Comparison of ENCODE assay signal across 1 cellular context in the genomic region with DNA sequence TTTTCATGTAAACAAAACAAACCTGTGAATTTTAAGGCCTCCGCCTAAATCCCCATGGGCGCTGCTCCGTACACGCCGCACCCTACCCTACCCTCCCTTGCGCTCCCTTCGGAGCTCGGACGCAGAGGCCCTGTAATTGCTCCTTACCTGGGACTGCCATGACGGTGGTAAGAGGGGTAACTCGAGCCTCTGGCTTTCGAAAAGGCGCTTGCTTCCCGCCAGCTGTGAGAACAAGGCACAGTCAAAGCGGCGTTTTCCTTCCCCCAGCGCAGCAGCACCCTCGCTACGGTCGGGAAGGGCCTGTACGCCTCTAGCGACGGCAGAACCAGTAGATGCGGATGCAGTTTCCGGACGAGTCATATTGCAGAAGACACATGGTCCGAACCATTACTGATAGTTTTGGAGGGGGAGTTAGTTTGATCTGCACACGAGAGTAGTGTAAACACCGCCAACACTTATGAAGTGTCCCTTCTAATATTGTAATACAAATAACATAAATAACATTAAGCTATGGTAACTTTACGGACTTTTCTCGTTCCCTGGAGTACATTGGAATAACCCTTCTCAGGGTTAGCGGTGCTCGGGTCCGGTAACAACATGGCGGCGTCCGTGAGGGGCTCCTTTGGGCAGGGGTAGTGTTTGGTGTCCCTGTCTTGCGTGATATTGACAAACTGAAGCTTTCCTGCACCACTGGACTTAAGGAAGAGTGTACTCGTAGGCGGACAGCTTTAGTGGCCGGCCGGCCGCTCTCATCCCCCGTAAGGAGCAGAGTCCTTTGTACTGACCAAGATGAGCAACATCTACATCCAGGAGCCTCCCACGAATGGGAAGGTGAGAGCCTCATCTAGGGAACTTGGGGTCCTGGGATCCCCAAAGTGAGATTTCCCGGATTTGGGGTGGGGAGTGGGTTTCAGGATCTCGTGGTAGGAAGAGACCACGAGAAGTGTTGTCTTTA.
TF ChIP-seq lines count a peak whose summit lies in the region.

TSS of gene CWC27 (plus strand) at position 573 of the 955 bp plus-strand sequence. CDS start at position 790, 217 bp downstream.
TSS of gene SREK1IP1 (minus strand) at position 334 of the 955 bp plus-strand sequence. CDS start at position 160, 174 bp downstream.

TF ChIP-seq in HEK293, 187 proteins besides CTCF, POLR2A, EP300 and RAD21 (continued from another document and continues in another):
- TF ChIP-seq, protein P1, sequence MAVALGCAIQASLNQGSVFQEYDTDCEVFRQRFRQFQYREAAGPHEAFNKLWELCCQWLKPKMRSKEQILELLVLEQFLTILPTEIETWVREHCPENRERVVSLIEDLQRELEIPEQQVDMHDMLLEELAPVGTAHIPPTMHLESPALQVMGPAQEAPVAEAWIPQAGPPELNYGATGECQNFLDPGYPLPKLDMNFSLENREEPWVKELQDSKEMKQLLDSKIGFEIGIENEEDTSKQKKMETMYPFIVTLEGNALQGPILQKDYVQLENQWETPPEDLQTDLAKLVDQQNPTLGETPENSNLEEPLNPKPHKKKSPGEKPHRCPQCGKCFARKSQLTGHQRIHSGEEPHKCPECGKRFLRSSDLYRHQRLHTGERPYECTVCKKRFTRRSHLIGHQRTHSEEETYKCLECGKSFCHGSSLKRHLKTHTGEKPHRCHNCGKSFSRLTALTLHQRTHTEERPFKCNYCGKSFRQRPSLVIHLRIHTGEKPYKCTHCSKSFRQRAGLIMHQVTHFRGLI (tag by site-specific recombination; IDR thresholded peaks at IDR 0.05): peak; percentile 58; the same call in 1 of the 2 replicates
- peak; percentile 89 for TF ChIP-seq ZBTB48 (tag by site-specific recombination; IDR thresholded peaks at IDR 0.05)
- peak; percentile 96 for TF ChIP-seq ZNF2 (tag by site-specific recombination; IDR thresholded peaks at IDR 0.05)
- peak; percentile 93 for TF ChIP-seq YY2 (tag by site-specific recombination; IDR thresholded peaks at IDR 0.05)
- TF ChIP-seq ZNF768 (tag by site-specific recombination; IDR thresholded peaks at IDR 0.05): no peak
- TF ChIP-seq PRDM10 (tag by site-specific recombination; IDR thresholded peaks at IDR 0.05): peak; percentile 100
- TF ChIP-seq ZNF501 (tag by site-specific recombination; IDR thresholded peaks at IDR 0.05): peak; percentile 98
- TF ChIP-seq, protein P2, sequence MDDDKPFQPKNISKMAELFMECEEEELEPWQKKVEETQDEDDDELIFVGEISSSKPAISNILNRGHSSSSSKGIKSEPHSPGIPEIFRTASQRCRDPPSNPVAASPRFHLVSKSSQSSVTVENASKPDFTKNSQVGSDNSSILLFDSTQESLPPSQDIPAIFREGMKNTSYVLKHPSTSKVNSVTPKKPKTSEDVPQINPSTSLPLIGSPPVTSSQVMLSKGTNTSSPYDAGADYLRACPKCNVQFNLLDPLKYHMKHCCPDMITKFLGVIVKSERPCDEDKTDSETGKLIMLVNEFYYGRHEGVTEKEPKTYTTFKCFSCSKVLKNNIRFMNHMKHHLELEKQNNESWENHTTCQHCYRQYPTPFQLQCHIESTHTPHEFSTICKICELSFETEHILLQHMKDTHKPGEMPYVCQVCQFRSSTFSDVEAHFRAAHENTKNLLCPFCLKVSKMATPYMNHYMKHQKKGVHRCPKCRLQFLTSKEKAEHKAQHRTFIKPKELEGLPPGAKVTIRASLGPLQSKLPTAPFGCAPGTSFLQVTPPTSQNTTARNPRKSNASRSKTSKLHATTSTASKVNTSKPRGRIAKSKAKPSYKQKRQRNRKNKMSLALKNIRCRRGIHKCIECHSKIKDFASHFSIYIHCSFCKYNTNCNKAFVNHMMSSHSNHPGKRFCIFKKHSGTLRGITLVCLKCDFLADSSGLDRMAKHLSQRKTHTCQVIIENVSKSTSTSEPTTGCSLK (tag by site-specific recombination; IDR thresholded peaks at IDR 0.05): no peak
- peak; percentile 70; the same call in 1 of the 2 replicates for TF ChIP-seq ZNF629 (tag by site-specific recombination; IDR thresholded peaks at IDR 0.05)
- TF ChIP-seq TRIM28 (IDR thresholded peaks at IDR 0.05; ENCODE audit: borderline replicate concordance, low read length): peak; percentile 92
- no peak for TF ChIP-seq PBX3 (CRISPR knock-in tag; IDR thresholded peaks at IDR 0.05)
- peak; percentile 50; the same call in 1 of the 2 replicates for TF ChIP-seq IKZF3 (tag by site-specific recombination; IDR thresholded peaks at IDR 0.05)
- TF ChIP-seq ZBTB20 (tag by site-specific recombination; IDR thresholded peaks at IDR 0.05): peak; percentile 78
- peak; percentile 66; the same call in 1 of the 2 replicates for TF ChIP-seq ZNF394 (tag by site-specific recombination; IDR thresholded peaks at IDR 0.05; ENCODE audit: borderline replicate concordance)
- peak; percentile 91 for TF ChIP-seq ZFP37 (tag by site-specific recombination; IDR thresholded peaks at IDR 0.05)
- TF ChIP-seq, protein P3, sequence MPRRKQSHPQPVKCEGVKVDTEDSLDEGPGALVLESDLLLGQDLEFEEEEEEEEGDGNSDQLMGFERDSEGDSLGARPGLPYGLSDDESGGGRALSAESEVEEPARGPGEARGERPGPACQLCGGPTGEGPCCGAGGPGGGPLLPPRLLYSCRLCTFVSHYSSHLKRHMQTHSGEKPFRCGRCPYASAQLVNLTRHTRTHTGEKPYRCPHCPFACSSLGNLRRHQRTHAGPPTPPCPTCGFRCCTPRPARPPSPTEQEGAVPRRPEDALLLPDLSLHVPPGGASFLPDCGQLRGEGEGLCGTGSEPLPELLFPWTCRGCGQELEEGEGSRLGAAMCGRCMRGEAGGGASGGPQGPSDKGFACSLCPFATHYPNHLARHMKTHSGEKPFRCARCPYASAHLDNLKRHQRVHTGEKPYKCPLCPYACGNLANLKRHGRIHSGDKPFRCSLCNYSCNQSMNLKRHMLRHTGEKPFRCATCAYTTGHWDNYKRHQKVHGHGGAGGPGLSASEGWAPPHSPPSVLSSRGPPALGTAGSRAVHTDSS (tag by site-specific recombination; IDR thresholded peaks at IDR 0.05): 0 out of 2 replicates have a peak, but pooled peaks have one; percentile 9
- TF ChIP-seq ZNF660 (tag by site-specific recombination; IDR thresholded peaks at IDR 0.05): peak; percentile 92
- TF ChIP-seq ZNF777 (tag by site-specific recombination; IDR thresholded peaks at IDR 0.05; ENCODE audit: borderline replicate concordance): no peak; the same call in 1 of the 2 replicates
- TF ChIP-seq ZNF24 (tag by site-specific recombination; IDR thresholded peaks at IDR 0.05): peak; percentile 80; the same call in 1 of the 2 replicates
- no peak for TF ChIP-seq ZNF292 (tag by site-specific recombination; IDR thresholded peaks at IDR 0.05; ENCODE audit: borderline replicate concordance, low read depth)
- TF ChIP-seq SALL2 (tag by site-specific recombination; IDR thresholded peaks at IDR 0.05; ENCODE audit: borderline replicate concordance): no peak
- peak; percentile 55 for TF ChIP-seq ZEB2 (tag by site-specific recombination; IDR thresholded peaks at IDR 0.05)
- no peak for TF ChIP-seq HOXA7 (CRISPR knock-in tag; IDR thresholded peaks at IDR 0.05; ENCODE audit: borderline replicate concordance)
- peak; percentile 95 for TF ChIP-seq YY1 (tag by site-specific recombination; IDR thresholded peaks at IDR 0.05)
- TF ChIP-seq ZNF580 (tag by site-specific recombination; IDR thresholded peaks at IDR 0.05): peak; percentile 92; the same call in 1 of the 2 replicates
- peak; percentile 97 for TF ChIP-seq ZXDB (tag by site-specific recombination; IDR thresholded peaks at IDR 0.05)
- TF ChIP-seq ZNF341 (tag by site-specific recombination; IDR thresholded peaks at IDR 0.05; ENCODE audit: low read depth): peak; percentile 51
- peak; percentile 29; the same call in 1 of the 2 replicates for TF ChIP-seq ZNF146 (tag by site-specific recombination; IDR thresholded peaks at IDR 0.05)
- TF ChIP-seq REPIN1 (tag by site-specific recombination; IDR thresholded peaks at IDR 0.05; ENCODE audit: low read depth): peak; percentile 76; the same call in 1 of the 2 replicates
- no peak for TF ChIP-seq ZNF10 (tag by site-specific recombination; IDR thresholded peaks at IDR 0.05)
- peak; percentile 83 for TF ChIP-seq ZBTB17 (tag by site-specific recombination; IDR thresholded peaks at IDR 0.05)
- TF ChIP-seq ZNF76 (tag by site-specific recombination; IDR thresholded peaks at IDR 0.05; ENCODE audit: borderline replicate concordance, low read depth): peak; percentile 84
- TF ChIP-seq TCF7L2 (IDR thresholded peaks at IDR 0.05; ENCODE audit: borderline replicate concordance, low read depth, low read length): peak; percentile 69
- 0 out of 2 replicates have a peak, but pooled peaks have one; percentile 36 for TF ChIP-seq ZSCAN4 (tag by site-specific recombination; IDR thresholded peaks at IDR 0.05)
- TF ChIP-seq ZNF600 (tag by site-specific recombination; IDR thresholded peaks at IDR 0.05): peak; percentile 98
- 0 out of 2 replicates have a peak, but pooled peaks have one; percentile 73 for TF ChIP-seq ZNF558 (tag by site-specific recombination; IDR thresholded peaks at IDR 0.05)
- TF ChIP-seq, protein P4, sequence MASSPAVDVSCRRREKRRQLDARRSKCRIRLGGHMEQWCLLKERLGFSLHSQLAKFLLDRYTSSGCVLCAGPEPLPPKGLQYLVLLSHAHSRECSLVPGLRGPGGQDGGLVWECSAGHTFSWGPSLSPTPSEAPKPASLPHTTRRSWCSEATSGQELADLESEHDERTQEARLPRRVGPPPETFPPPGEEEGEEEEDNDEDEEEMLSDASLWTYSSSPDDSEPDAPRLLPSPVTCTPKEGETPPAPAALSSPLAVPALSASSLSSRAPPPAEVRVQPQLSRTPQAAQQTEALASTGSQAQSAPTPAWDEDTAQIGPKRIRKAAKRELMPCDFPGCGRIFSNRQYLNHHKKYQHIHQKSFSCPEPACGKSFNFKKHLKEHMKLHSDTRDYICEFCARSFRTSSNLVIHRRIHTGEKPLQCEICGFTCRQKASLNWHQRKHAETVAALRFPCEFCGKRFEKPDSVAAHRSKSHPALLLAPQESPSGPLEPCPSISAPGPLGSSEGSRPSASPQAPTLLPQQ (tag by site-specific recombination; IDR thresholded peaks at IDR 0.05): peak; percentile 89
- TF ChIP-seq, protein P5, sequence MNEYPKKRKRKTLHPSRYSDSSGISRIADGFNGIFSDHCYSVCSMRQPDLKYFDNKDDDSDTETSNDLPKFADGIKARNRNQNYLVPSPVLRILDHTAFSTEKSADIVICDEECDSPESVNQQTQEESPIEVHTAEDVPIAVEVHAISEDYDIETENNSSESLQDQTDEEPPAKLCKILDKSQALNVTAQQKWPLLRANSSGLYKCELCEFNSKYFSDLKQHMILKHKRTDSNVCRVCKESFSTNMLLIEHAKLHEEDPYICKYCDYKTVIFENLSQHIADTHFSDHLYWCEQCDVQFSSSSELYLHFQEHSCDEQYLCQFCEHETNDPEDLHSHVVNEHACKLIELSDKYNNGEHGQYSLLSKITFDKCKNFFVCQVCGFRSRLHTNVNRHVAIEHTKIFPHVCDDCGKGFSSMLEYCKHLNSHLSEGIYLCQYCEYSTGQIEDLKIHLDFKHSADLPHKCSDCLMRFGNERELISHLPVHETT (tag by site-specific recombination; IDR thresholded peaks at IDR 0.05): peak; percentile 98
- peak; percentile 72 for TF ChIP-seq ZNF843 (tag by site-specific recombination; IDR thresholded peaks at IDR 0.05)
- TF ChIP-seq ZNF530 (tag by site-specific recombination; IDR thresholded peaks at IDR 0.05; ENCODE audit: low read depth): no peak
- TF ChIP-seq ZBTB8A (tag by site-specific recombination; IDR thresholded peaks at IDR 0.05): peak; percentile 50; the same call in 1 of the 2 replicates
- TF ChIP-seq ZNF169 (tag by site-specific recombination; IDR thresholded peaks at IDR 0.05): no peak
- peak; percentile 94 for TF ChIP-seq KLF8 (tag by site-specific recombination; IDR thresholded peaks at IDR 0.05)
- TF ChIP-seq ZNF354C (tag by site-specific recombination; IDR thresholded peaks at IDR 0.05; ENCODE audit: borderline replicate concordance, low read depth): no peak
- peak; percentile 70 for TF ChIP-seq ZFP69B (tag by site-specific recombination; IDR thresholded peaks at IDR 0.05)
- TF ChIP-seq ZNF654 (tag by site-specific recombination; IDR thresholded peaks at IDR 0.05; ENCODE audit: low read depth): peak; percentile 8; the same call in 1 of the 2 replicates
